ENCODE assay signal across 11 cellular contexts in genomic region chr12:62799766-62800406, GRCh38.
A peak's percentile ranks its signal among the peaks of the same experiment; 100 is the strongest.
DNase-seq lines count a peak whose midpoint lies in the region; ATAC-seq and TF ChIP-seq lines count a peak whose summit lies in the region.
"Had no signal": no experiment of that assay in that cellular context is flagged by ENCODE, and none has a peak within 500 bp of the region (broad histone marks: within the 10 kb centered on the region; RNA-seq: fewer than 3 reads in every experiment).

No MANE protein-coding gene starts in this region.

- no peak overlapping the region for H3K27ac Mint-ChIP-seq in GM23338
- no peak overlapping the region for H3K27ac Mint-ChIP-seq in naive thymus-derived CD8-positive, alpha-beta T cell

- no peaks in the 10 kb centered on the region for H3K27me3 ChIP-seq in GM23338 (ENCODE audit: insufficient read depth)
- H3K27me3 ChIP-seq: BLaER1 had no signal

- H3K27ac ChIP-seq in GM23338 (ENCODE audit: low read depth), result no peak overlapping the region; the same call in 1 of the 2 replicates
- H3K27ac ChIP-seq: BLaER1 had no signal

- H4K20me1 ChIP-seq in GM23338 (replicated peaks; ENCODE audit: insufficient read depth), result no peaks in the 10 kb centered on the region
- H4K20me1 ChIP-seq: BLaER1 had no signal

- POLR2A ChIA-PET in naive thymus-derived CD8-positive, alpha-beta T cell (lab: Charles Lee), result interaction anchor here (0.9 kb wide), 1 partner anchor 218 kb away, joined by 3 read pairs; no protein-coding TSS in a partner anchor

- H3K4me3 ChIP-seq in GM23338, result no peak overlapping the region
- H3K4me3 ChIP-seq: BLaER1 had no signal

- DNase-seq in GM23338 (ENCODE audit: low spot score) (peak; percentile 39), islet precursor cell (peak; percentile 65), NAMALWA (ENCODE audit: low spot score) (no peak), DMS 273 treated with DMSO at 0.1 percent for 48 hours (lab: John Stamatoyannopoulos, UW) (no peak), COLO829 (ENCODE audit: low spot score) (no peak)
- DNase-seq in naive thymus-derived CD8-positive, alpha-beta T cell, result no peak
- DNase-seq: NCI-H524 treated with DMSO at 0.1 percent for 48 hours had no signal

- TF ChIP-seq CTCF in GM23338 (conservative IDR thresholded peaks at IDR 0.05; ENCODE audit: low read depth in 2 of 2), result no peak

- H3K36me3 Mint-ChIP-seq in GM23338 (ENCODE audit: low read depth), result no peaks in the 10 kb centered on the region
- no peaks in the 10 kb centered on the region for H3K36me3 Mint-ChIP-seq in naive thymus-derived CD8-positive, alpha-beta T cell
- H3K36me3 Mint-ChIP-seq: IgD-negative memory B cell had no signal

- ATAC-seq in GM18502 (IDR thresholded peaks at IDR 0.05; ENCODE audit: poor library complexity, unreplicated experiment) (peak; percentile 76), GM23338 (peak; percentile 47), HG03439 (IDR thresholded peaks at IDR 0.05; ENCODE audit: unreplicated experiment) (peak; percentile 77)
- ATAC-seq in naive thymus-derived CD8-positive, alpha-beta T cell, result no peak

- no peaks in the 10 kb centered on the region for H3F3A ChIP-seq in GM23338 (replicated peaks; ENCODE audit: low read depth)

- H3K4me3 Mint-ChIP-seq in GM23338, result no peak overlapping the region
- H3K4me3 Mint-ChIP-seq in naive thymus-derived CD8-positive, alpha-beta T cell, result no peak overlapping the region
- H3K4me3 Mint-ChIP-seq: IgD-negative memory B cell had no signal

- H2AFZ ChIP-seq in GM23338, result no peak overlapping the region

- H3K36me3 ChIP-seq in GM23338 (ENCODE audit: insufficient read depth), result no peaks in the 10 kb centered on the region

- peaks cover 8% of the 10 kb centered on the region for H3K4me1 ChIP-seq in GM23338 (ENCODE audit: insufficient read depth)

- H3K9me2 ChIP-seq in GM23338 (ENCODE audit: insufficient read depth), result no peaks in the 10 kb centered on the region

- H3K4me2 ChIP-seq in GM23338, result no peak overlapping the region
- H3K4me2 ChIP-seq: BLaER1 had no signal

- H3K79me2 ChIP-seq in GM23338 (replicated peaks; ENCODE audit: insufficient read depth), result no peaks in the 10 kb centered on the region

- no peaks in the 10 kb centered on the region for H3K9me3 Mint-ChIP-seq in GM23338
- no peaks in the 10 kb centered on the region for H3K9me3 Mint-ChIP-seq in naive thymus-derived CD8-positive, alpha-beta T cell
- H3K9me3 Mint-ChIP-seq: IgD-negative memory B cell had no signal

- peaks cover 22% of the 10 kb centered on the region for H3K4me1 Mint-ChIP-seq in GM23338
- no peaks in the 10 kb centered on the region for H3K4me1 Mint-ChIP-seq in naive thymus-derived CD8-positive, alpha-beta T cell

- H3K27me3 Mint-ChIP-seq in GM23338 (ENCODE audit: insufficient read depth, low read depth, poor library complexity), result peaks cover 5% of the 10 kb centered on the region
- peaks cover 0 to 3% (median 0%) of the 10 kb centered on the region in 5 donors for H3K27me3 Mint-ChIP-seq in naive thymus-derived CD8-positive, alpha-beta T cell

TF ChIP-seq in GM23338, 12 proteins besides CTCF, POLR2A, EP300 and RAD21 (continues in another document):
- TF ChIP-seq POLR2AphosphoS5 (IDR thresholded peaks at IDR 0.05; ENCODE audit: low read depth) (no peak), ZNF114 (CRISPR knock-in tag; IDR thresholded peaks at IDR 0.05) (no peak), REST (IDR thresholded peaks at IDR 0.05; ENCODE audit: unreplicated experiment) (no peak), NANOG (IDR thresholded peaks at IDR 0.05; ENCODE audit: borderline replicate concordance) (no peak), ETS1 (IDR thresholded peaks at IDR 0.05) (no peak), STAT1 (IDR thresholded peaks at IDR 0.05; ENCODE audit: unreplicated experiment) (no peak), ZNF462 (CRISPR knock-in tag; IDR thresholded peaks at IDR 0.05) (no peak)

Comparison
In these comparisons a context has a peak if more than half of its experiments do, and no peak if none do; other contexts are left out.
1. ATAC-seq: peak in GM18502 (single experiment), GM23338 (single experiment) and HG03439 (single experiment); none in naive thymus-derived CD8-positive, alpha-beta T cell (0 of 2).
2. DNase-seq: peak in GM23338 (single experiment) and islet precursor cell (single experiment); none in NAMALWA (single experiment), DMS 273 treated with DMSO at 0.1 percent for 48 hours (single experiment), COLO829 (single experiment) and naive thymus-derived CD8-positive, alpha-beta T cell (0 of 10).